3 cellular contexts compared by ENCODE assay signal in the genomic region with DNA sequence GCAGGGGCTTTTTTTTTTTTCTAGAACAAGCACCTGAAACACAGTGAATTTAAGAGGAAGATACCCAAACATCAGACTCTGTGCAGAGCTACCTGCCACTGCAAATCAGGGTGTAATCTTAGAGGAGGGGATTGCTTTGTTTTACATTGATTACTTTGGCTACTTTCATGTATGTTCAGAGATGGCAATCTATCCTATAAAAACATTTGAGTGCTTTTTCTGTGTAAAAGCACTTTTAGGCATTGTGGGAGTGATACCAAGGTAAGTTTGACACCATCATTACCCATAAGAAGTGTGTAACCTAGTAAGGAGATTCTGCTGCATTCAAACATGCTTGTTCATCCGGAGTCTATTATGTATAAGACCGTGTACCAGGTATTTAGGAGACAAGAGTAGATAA.
TF ChIP-seq lines count a peak whose summit lies in the region.

No MANE protein-coding gene starts in this region.

TF ChIP-seq in SK-N-SH, 30 proteins besides CTCF, POLR2A, EP300 and RAD21 (continued from another document):
- TF ChIP-seq RXRA (IDR thresholded peaks at IDR 0.05; ENCODE audit: borderline replicate concordance, low read depth) (no peak), GATA2 (CRISPR knock-in tag; IDR thresholded peaks at IDR 0.05) (no peak), YY1 (IDR thresholded peaks at IDR 0.05; ENCODE audit: low read depth) (no peak), TCF12 (IDR thresholded peaks at IDR 0.05) (no peak)
- TF ChIP-seq, protein P1, sequence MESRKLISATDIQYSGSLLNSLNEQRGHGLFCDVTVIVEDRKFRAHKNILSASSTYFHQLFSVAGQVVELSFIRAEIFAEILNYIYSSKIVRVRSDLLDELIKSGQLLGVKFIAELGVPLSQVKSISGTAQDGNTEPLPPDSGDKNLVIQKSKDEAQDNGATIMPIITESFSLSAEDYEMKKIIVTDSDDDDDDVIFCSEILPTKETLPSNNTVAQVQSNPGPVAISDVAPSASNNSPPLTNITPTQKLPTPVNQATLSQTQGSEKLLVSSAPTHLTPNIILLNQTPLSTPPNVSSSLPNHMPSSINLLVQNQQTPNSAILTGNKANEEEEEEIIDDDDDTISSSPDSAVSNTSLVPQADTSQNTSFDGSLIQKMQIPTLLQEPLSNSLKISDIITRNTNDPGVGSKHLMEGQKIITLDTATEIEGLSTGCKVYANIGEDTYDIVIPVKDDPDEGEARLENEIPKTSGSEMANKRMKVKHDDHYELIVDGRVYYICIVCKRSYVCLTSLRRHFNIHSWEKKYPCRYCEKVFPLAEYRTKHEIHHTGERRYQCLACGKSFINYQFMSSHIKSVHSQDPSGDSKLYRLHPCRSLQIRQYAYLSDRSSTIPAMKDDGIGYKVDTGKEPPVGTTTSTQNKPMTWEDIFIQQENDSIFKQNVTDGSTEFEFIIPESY (IDR thresholded peaks at IDR 0.05; ENCODE audit: borderline replicate concordance, low read depth) = no peak
- TF ChIP-seq, protein P2, sequence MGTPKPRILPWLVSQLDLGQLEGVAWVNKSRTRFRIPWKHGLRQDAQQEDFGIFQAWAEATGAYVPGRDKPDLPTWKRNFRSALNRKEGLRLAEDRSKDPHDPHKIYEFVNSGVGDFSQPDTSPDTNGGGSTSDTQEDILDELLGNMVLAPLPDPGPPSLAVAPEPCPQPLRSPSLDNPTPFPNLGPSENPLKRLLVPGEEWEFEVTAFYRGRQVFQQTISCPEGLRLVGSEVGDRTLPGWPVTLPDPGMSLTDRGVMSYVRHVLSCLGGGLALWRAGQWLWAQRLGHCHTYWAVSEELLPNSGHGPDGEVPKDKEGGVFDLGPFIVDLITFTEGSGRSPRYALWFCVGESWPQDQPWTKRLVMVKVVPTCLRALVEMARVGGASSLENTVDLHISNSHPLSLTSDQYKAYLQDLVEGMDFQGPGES (IDR thresholded peaks at IDR 0.05; ENCODE audit: low read depth, low read length) = no peak

TF ChIP-seq in SK-N-SH treated with all-trans-retinoic acid at 6 μM for 48 hours, 23 proteins besides CTCF, POLR2A, EP300 and RAD21 (continued from another document):
- TF ChIP-seq, protein P3, sequence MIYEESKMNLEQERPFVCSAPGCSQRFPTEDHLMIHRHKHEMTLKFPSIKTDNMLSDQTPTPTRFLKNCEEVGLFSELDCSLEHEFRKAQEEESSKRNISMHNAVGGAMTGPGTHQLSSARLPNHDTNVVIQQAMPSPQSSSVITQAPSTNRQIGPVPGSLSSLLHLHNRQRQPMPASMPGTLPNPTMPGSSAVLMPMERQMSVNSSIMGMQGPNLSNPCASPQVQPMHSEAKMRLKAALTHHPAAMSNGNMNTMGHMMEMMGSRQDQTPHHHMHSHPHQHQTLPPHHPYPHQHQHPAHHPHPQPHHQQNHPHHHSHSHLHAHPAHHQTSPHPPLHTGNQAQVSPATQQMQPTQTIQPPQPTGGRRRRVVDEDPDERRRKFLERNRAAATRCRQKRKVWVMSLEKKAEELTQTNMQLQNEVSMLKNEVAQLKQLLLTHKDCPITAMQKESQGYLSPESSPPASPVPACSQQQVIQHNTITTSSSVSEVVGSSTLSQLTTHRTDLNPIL (CRISPR knock-in tag; IDR thresholded peaks at IDR 0.05; ENCODE audit: low read depth) = no peak
- TF ChIP-seq SNAI2 (CRISPR knock-in tag; IDR thresholded peaks at IDR 0.05) (no peak), BACH2 (CRISPR knock-in tag; IDR thresholded peaks at IDR 0.05; ENCODE audit: borderline replicate concordance) (no peak), PPARA (CRISPR knock-in tag; IDR thresholded peaks at IDR 0.05; ENCODE audit: borderline replicate concordance) (no peak), ZNF70 (CRISPR knock-in tag; IDR thresholded peaks at IDR 0.05) (no peak), OSR1 (CRISPR knock-in tag; IDR thresholded peaks at IDR 0.05) (no peak), GLIS3 (CRISPR knock-in tag; IDR thresholded peaks at IDR 0.05) (no peak), ISL1 (CRISPR knock-in tag; IDR thresholded peaks at IDR 0.05) (no peak), ZFP30 (CRISPR knock-in tag; IDR thresholded peaks at IDR 0.05) (no peak), ZNF565 (CRISPR knock-in tag; conservative IDR thresholded peaks at IDR 0.05; ENCODE audit: low read depth) (no peak), ARNTL (CRISPR knock-in tag; IDR thresholded peaks at IDR 0.05; ENCODE audit: borderline replicate concordance, low read depth) (no peak), TOX (CRISPR knock-in tag; IDR thresholded peaks at IDR 0.05; ENCODE audit: borderline replicate concordance) (no peak), RARB (CRISPR knock-in tag; IDR thresholded peaks at IDR 0.05) (no peak), ZC3H10 (CRISPR knock-in tag; IDR thresholded peaks at IDR 0.05) (no peak), ZNF8 (CRISPR knock-in tag; IDR thresholded peaks at IDR 0.05) (no peak)
- TF ChIP-seq, protein P4, sequence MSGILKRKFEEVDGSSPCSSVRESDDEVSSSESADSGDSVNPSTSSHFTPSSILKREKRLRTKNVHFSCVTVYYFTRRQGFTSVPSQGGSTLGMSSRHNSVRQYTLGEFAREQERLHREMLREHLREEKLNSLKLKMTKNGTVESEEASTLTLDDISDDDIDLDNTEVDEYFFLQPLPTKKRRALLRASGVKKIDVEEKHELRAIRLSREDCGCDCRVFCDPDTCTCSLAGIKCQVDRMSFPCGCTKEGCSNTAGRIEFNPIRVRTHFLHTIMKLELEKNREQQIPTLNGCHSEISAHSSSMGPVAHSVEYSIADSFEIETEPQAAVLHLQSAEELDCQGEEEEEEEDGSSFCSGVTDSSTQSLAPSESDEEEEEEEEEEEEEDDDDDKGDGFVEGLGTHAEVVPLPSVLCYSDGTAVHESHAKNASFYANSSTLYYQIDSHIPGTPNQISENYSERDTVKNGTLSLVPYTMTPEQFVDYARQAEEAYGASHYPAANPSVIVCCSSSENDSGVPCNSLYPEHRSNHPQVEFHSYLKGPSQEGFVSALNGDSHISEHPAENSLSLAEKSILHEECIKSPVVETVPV (CRISPR knock-in tag; IDR thresholded peaks at IDR 0.05) = no peak
- TF ChIP-seq, protein P5, sequence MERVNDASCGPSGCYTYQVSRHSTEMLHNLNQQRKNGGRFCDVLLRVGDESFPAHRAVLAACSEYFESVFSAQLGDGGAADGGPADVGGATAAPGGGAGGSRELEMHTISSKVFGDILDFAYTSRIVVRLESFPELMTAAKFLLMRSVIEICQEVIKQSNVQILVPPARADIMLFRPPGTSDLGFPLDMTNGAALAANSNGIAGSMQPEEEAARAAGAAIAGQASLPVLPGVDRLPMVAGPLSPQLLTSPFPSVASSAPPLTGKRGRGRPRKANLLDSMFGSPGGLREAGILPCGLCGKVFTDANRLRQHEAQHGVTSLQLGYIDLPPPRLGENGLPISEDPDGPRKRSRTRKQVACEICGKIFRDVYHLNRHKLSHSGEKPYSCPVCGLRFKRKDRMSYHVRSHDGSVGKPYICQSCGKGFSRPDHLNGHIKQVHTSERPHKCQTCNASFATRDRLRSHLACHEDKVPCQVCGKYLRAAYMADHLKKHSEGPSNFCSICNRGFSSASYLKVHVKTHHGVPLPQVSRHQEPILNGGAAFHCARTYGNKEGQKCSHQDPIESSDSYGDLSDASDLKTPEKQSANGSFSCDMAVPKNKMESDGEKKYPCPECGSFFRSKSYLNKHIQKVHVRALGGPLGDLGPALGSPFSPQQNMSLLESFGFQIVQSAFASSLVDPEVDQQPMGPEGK (CRISPR knock-in tag; IDR thresholded peaks at IDR 0.05; ENCODE audit: borderline replicate concordance) = no peak

TF ChIP-seq in IMR-90, 13 proteins besides CTCF, POLR2A, EP300 and RAD21 (continued from another document):
- TF ChIP-seq CEBPB (IDR thresholded peaks at IDR 0.05; ENCODE audit: low read depth, low read length) (no peak), FOS (IDR thresholded peaks at IDR 0.05; ENCODE audit: low read depth, low read length) (no peak), MAFK (IDR thresholded peaks at IDR 0.05; ENCODE audit: low read depth, low read length) (no peak), NFE2L2 (IDR thresholded peaks at IDR 0.05; ENCODE audit: low read depth, low read length) (no peak), MXI1 (IDR thresholded peaks at IDR 0.05; ENCODE audit: borderline replicate concordance, low read depth, low read length) (no peak), MAZ (IDR thresholded peaks at IDR 0.05; ENCODE audit: borderline replicate concordance, low read depth, low read length) (no peak)
- TF ChIP-seq, protein P6, sequence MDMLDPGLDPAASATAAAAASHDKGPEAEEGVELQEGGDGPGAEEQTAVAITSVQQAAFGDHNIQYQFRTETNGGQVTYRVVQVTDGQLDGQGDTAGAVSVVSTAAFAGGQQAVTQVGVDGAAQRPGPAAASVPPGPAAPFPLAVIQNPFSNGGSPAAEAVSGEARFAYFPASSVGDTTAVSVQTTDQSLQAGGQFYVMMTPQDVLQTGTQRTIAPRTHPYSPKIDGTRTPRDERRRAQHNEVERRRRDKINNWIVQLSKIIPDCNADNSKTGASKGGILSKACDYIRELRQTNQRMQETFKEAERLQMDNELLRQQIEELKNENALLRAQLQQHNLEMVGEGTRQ (IDR thresholded peaks at IDR 0.05; ENCODE audit: low read depth, low read length) = no peak
- TF ChIP-seq, protein P7, sequence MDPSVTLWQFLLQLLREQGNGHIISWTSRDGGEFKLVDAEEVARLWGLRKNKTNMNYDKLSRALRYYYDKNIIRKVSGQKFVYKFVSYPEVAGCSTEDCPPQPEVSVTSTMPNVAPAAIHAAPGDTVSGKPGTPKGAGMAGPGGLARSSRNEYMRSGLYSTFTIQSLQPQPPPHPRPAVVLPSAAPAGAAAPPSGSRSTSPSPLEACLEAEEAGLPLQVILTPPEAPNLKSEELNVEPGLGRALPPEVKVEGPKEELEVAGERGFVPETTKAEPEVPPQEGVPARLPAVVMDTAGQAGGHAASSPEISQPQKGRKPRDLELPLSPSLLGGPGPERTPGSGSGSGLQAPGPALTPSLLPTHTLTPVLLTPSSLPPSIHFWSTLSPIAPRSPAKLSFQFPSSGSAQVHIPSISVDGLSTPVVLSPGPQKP (IDR thresholded peaks at IDR 0.05; ENCODE audit: borderline replicate concordance, low read depth, low read length) = no peak
TF ChIP-seq in IMR-90: peak in this region for 0.
